Comparison of ENCODE assay signal across 7 cellular contexts in the genomic region with DNA sequence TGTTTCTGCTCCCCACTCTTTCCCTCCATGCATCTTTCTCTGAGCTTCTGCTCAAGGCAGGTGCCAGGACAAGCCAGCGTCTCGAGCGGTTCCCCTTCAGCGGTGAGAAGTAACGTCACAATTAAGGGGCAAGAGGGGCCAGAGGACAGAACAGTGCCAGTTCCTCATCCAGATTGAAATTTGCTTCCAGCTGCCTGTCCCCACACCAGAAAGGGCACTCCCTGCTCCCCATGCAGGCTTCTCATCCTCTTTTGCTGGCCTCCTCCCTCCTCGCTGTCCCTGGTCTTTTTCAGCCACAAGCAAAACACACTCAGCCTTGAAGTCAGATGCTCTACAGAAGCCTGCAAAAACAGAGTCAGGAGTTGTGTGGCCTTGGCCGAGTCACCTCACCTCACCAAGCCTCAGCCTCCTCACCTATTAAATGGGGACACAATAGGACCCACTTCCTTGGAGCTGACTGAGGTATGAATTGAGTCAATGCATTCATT. TPM values are rescaled to one million over a fixed set of nuclear protein-coding genes. Genes with fewer than 3 reads are reported as not detected.
A peak's percentile ranks its signal among the peaks of the same experiment; 100 is the strongest.
DNase-seq lines count a peak whose midpoint lies in the region; ATAC-seq and TF ChIP-seq lines count a peak whose summit lies in the region.

No MANE protein-coding gene starts in this region.

- intact Hi-C loops in stomach (cut with DNase I; ENCODE audit: low total_unique reads): no loop called here

- H3K4me3 ChIP-seq in Karpas-422 (ENCODE audit: low read length): peak overlapping the region; percentile 52
- no peak overlapping the region for H3K4me3 ChIP-seq in iPS-20b (ENCODE audit: low read length)
- H3K4me3 ChIP-seq in stomach: peak overlapping the region in 2 of 4 donors; percentile 2 to 3

- ATAC-seq in activated CD8-positive, alpha-beta memory T cell treated with anti-CD3 and anti-CD28 coated beads, Interleukin-2, amount 10 ng/mL, durations not matched to agents 7 days and 5 days: no peak

- H3K27me3 ChIP-seq in Karpas-422 (ENCODE audit: low read length) (no peaks in the 10 kb centered on the region), iPS-20b (ENCODE audit: insufficient read depth, low read length) (no peaks in the 10 kb centered on the region), stomach (no peaks in the 10 kb centered on the region)

- no peaks in the 10 kb centered on the region for H3K27me3 Mint-ChIP-seq in activated CD8-positive, alpha-beta memory T cell treated with anti-CD3 and anti-CD28 coated beads, Interleukin-2, amount 10 ng/mL, durations not matched to agents 7 days and 5 days

- H3K36me3 Mint-ChIP-seq in activated CD8-positive, alpha-beta memory T cell treated with anti-CD3 and anti-CD28 coated beads, Interleukin-2, amount 10 ng/mL, durations not matched to agents 7 days and 5 days: peaks cover 5% of the 10 kb centered on the region

- TF ChIP-seq POLR2A in stomach (IDR thresholded peaks at IDR 0.05): no peak

- H3K9me2 ChIP-seq in Karpas-422 (replicated peaks; ENCODE audit: insufficient read depth, low read length): no peaks in the 10 kb centered on the region

- CTCF ChIA-PET in activated CD8-positive, alpha-beta memory T cell treated with anti-CD3 and anti-CD28 coated beads, Interleukin-2, amount 10 ng/mL, durations not matched to agents 7 days and 5 days (lab: Charles Lee): interaction anchor here (0.9 to 3.1 kb wide), 8 partner anchors 8 to 70 kb away, joined by 3 to 12 read pairs (median 6); no protein-coding TSS in a partner anchor

- H3K27ac ChIP-seq in Karpas-422 (ENCODE audit: low read length): peak overlapping the region; percentile 94
- H3K27ac ChIP-seq in iPS-20b (ENCODE audit: low read length): no peak overlapping the region
- peak overlapping the region; percentile 83 to 93 (median 91) for H3K27ac ChIP-seq in stomach

- H3K27ac Mint-ChIP-seq in activated CD8-positive, alpha-beta memory T cell treated with anti-CD3 and anti-CD28 coated beads, Interleukin-2, amount 10 ng/mL, durations not matched to agents 7 days and 5 days: peak overlapping the region; percentile 76

- H3K4me1 ChIP-seq in Karpas-422 (ENCODE audit: low read length) (peaks cover 87% of the 10 kb centered on the region), iPS-20b (ENCODE audit: insufficient read depth, low read length) (peaks cover 77% of the 10 kb centered on the region), stomach (peaks cover 84 to 100% (median 94%) of the 10 kb centered on the region in 4 donors)

- H3K79me2 ChIP-seq in Karpas-422 (ENCODE audit: low read length): peaks cover 98% of the 10 kb centered on the region

- DNase-seq in Karpas-422: peak; percentile 79
- no peak for DNase-seq in activated CD8-positive, alpha-beta memory T cell treated with anti-CD3 and anti-CD28 coated beads, Interleukin-2, amount 10 ng/mL, durations not matched to agents 7 days and 5 days
- DNase-seq in stomach: no peak
- DNase-seq in GM19240 (ENCODE audit: insufficient read length, low spot score): no peak
- DNase-seq in HuH-7.5 (ENCODE audit: low spot score): no peak
- no peak for DNase-seq in nucleus accumbens (lab: John Stamatoyannopoulos, UW)

- H2AFZ ChIP-seq in Karpas-422 (ENCODE audit: low read length): no peak overlapping the region

- H3K4me1 Mint-ChIP-seq in activated CD8-positive, alpha-beta memory T cell treated with anti-CD3 and anti-CD28 coated beads, Interleukin-2, amount 10 ng/mL, durations not matched to agents 7 days and 5 days: peaks cover 58% of the 10 kb centered on the region

- H3K36me3 ChIP-seq in Karpas-422 (ENCODE audit: insufficient read depth, low read length) (peaks cover 7% of the 10 kb centered on the region), iPS-20b (ENCODE audit: insufficient read depth, low read depth, low read length) (no peaks in the 10 kb centered on the region), stomach (no peaks in the 10 kb centered on the region)

- TF ChIP-seq CTCF in stomach (IDR thresholded peaks at IDR 0.05): no peak

- WGBS in stomach, 5 donors: 66 to 81% (median 78%) methylated on average over 7 of the region's 7 CpGs

- TF ChIP-seq EP300 in stomach (IDR thresholded peaks at IDR 0.05): no peak

- H4K20me1 ChIP-seq in Karpas-422 (ENCODE audit: insufficient read depth, low read depth, low read length): peaks cover 8% of the 10 kb centered on the region; the same call in 1 of the 2 replicates

- peak overlapping the region; percentile 32 for H3K4me3 Mint-ChIP-seq in activated CD8-positive, alpha-beta memory T cell treated with anti-CD3 and anti-CD28 coated beads, Interleukin-2, amount 10 ng/mL, durations not matched to agents 7 days and 5 days

- H3K9ac ChIP-seq in Karpas-422 (ENCODE audit: low read length) (peak overlapping the region; percentile 67), iPS-20b (ENCODE audit: low read depth, low read length) (peak overlapping the region; percentile 16; the same call in 1 of the 2 replicates)

- H3K9me3 ChIP-seq in Karpas-422 (ENCODE audit: low read length) (no peaks in the 10 kb centered on the region), iPS-20b (ENCODE audit: insufficient read depth, low read depth, low read length) (no peaks in the 10 kb centered on the region), stomach (no peaks in the 10 kb centered on the region)

- H3K9me3 Mint-ChIP-seq in activated CD8-positive, alpha-beta memory T cell treated with anti-CD3 and anti-CD28 coated beads, Interleukin-2, amount 10 ng/mL, durations not matched to agents 7 days and 5 days (ENCODE audit: low read depth): no peaks in the 10 kb centered on the region

- H3K4me2 ChIP-seq in Karpas-422 (ENCODE audit: low read depth, low read length, poor library complexity, severe bottlenecking): peak overlapping the region; percentile 83

RNA-seq across cellular contexts. Expression of gene ECE1, which starts 35.0 kb away (rescaled TPM):
- 59.9 and 81.7 TPM in 2 replicates for total RNA-seq in Karpas-422 (2014; rRNA removed; shearing (Covaris generic); ENCODE audit: low replicate concordance)
- total RNA-seq in activated CD8-positive, alpha-beta memory T cell treated with anti-CD3 and anti-CD28 coated beads, Interleukin-2, amount 10 ng/mL, durations not matched to agents 7 days and 5 days: 10 to 100 TPM; 46.6 to 87.5 TPM
- 100 to 1,000 TPM in 2 of 5 donors, 10 to 100 TPM in 3; 40.2 to 574 (median 71.4) TPM for total RNA-seq in stomach
- 10 to 100 TPM; 17.6 to 30.9 (median 25.4) TPM for polyA plus RNA-seq in stomach
